17 cellular contexts compared by ENCODE assay signal in the genomic region with DNA sequence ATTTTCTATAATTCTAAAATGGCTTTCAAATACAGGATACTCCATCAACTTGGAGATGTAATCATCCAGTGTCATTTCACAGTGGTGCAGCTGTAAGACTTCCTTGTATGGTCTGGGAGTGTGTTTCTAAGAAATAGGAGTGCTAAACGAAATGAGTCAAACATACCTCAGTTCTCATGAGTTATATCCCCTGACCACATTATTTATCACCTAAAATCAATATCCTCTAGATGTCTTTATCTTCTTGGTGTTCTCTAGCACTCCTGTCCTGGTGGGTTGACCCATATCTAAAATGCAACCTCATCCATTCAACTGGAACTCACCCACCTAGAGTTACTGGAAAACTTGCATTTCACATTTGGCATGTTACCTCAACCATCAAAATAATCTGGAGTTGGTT. TPM values are rescaled to one million over a fixed set of nuclear protein-coding genes. Genes with fewer than 3 reads are reported as not detected.
DNase-seq lines count a peak whose midpoint lies in the region; ATAC-seq, FAIRE-seq and TF ChIP-seq lines count a peak whose summit lies in the region.
"Had no signal": no experiment of that assay in that cellular context is flagged by ENCODE, and none has a peak within 500 bp of the region (broad histone marks: within the 10 kb centered on the region; RNA-seq: fewer than 3 reads in every experiment).

No MANE protein-coding gene starts in this region.

- CTCF ChIA-PET in activated naive CD4-positive, alpha-beta T cell treated with anti-CD3 and anti-CD28 coated beads, Interleukin-2, amount 10 ng/mL, durations not matched to agents 7 days and 5 days (lab: Charles Lee) = interaction anchor here (0.7 to 1.1 kb wide), 4 partner anchors 29 to 623 kb away, joined by 3 read pairs; no protein-coding TSS in a partner anchor

- H3K4me3 Mint-ChIP-seq in activated naive CD4-positive, alpha-beta T cell treated with anti-CD3 and anti-CD28 coated beads, Interleukin-2, amount 10 ng/mL, durations not matched to agents 7 days and 5 days = no peak overlapping the region
- no peak overlapping the region for H3K4me3 Mint-ChIP-seq in osteocyte (ENCODE audit: unreplicated experiment)
- H3K4me3 Mint-ChIP-seq: activated B cell treated with CpG ODN at 0.5 μM for 24 hours; activated T-cell treated with anti-CD3 and anti-CD28 coated beads, Interleukin-2, amount 50 U/mL, for 24 hours; naive thymus-derived CD8-positive, alpha-beta T cell had no signal

- H3K27ac Mint-ChIP-seq in activated naive CD4-positive, alpha-beta T cell treated with anti-CD3 and anti-CD28 coated beads, Interleukin-2, amount 10 ng/mL, durations not matched to agents 7 days and 5 days = peak overlapping the region; percentile 33
- no peak overlapping the region for H3K27ac Mint-ChIP-seq in osteocyte (ENCODE audit: unreplicated experiment)
- H3K27ac Mint-ChIP-seq: activated B cell treated with CpG ODN at 0.5 μM for 24 hours; activated T-cell treated with anti-CD3 and anti-CD28 coated beads, Interleukin-2, amount 50 U/mL, for 24 hours had no signal

- no peak for TF ChIP-seq CTCF in fibroblast of mammary gland (conservative IDR thresholded peaks at IDR 0.05; ENCODE audit: control insufficient read depth, insufficient read depth, low read depth, low read length)
- no peak for TF ChIP-seq CTCF in osteocyte (IDR thresholded peaks at IDR 0.05)

- H3K36me3 Mint-ChIP-seq in activated naive CD4-positive, alpha-beta T cell treated with anti-CD3 and anti-CD28 coated beads, Interleukin-2, amount 10 ng/mL, durations not matched to agents 7 days and 5 days = no peaks in the 10 kb centered on the region
- H3K36me3 Mint-ChIP-seq in osteocyte (ENCODE audit: unreplicated experiment) = peaks cover 2% of the 10 kb centered on the region
- H3K36me3 Mint-ChIP-seq: naive thymus-derived CD8-positive, alpha-beta T cell had no signal

- H3K27me3 Mint-ChIP-seq in activated naive CD4-positive, alpha-beta T cell treated with anti-CD3 and anti-CD28 coated beads, Interleukin-2, amount 10 ng/mL, durations not matched to agents 7 days and 5 days = peaks cover 20% of the 10 kb centered on the region
- no peaks in the 10 kb centered on the region for H3K27me3 Mint-ChIP-seq in osteocyte (ENCODE audit: unreplicated experiment)
- H3K27me3 Mint-ChIP-seq: activated B cell treated with CpG ODN at 0.5 μM for 24 hours had no signal

- ATAC-seq in SK-N-SH treated with all-trans-retinoic acid at 6 μM for 48 hours = peak; percentile 10; the same call in 2 of the 3 replicates
- ATAC-seq: lower lobe of right lung; naive thymus-derived CD8-positive, alpha-beta T cell had no signal

- peak; percentile 42 for FAIRE-seq in urothelium cell line (lab: Jason Lieb, UNC)

- peaks cover 9% of the 10 kb centered on the region for H3K4me1 Mint-ChIP-seq in activated naive CD4-positive, alpha-beta T cell treated with anti-CD3 and anti-CD28 coated beads, Interleukin-2, amount 10 ng/mL, durations not matched to agents 7 days and 5 days
- peaks cover 37% of the 10 kb centered on the region for H3K4me1 Mint-ChIP-seq in osteocyte (ENCODE audit: unreplicated experiment)

- no peak for DNase-seq in activated naive CD4-positive, alpha-beta T cell treated with anti-CD3 and anti-CD28 coated beads, Interleukin-2, amount 10 ng/mL, durations not matched to agents 7 days and 5 days
- no peak for DNase-seq in activated naive CD4-positive, alpha-beta T cell (lab: John Stamatoyannopoulos, UW)
- DNase-seq in fibroblast of mammary gland (ENCODE audit: low read depth) = peak; percentile 67
- no peak for DNase-seq in urothelium cell line (ENCODE audit: low spot score)
- no peak for DNase-seq in NCI-H2029 (lab: John Stamatoyannopoulos, UW)
- DNase-seq in cerebellum (ENCODE audit: low spot score) = no peak
- DNase-seq in osteocyte (ENCODE audit: extremely low spot score, unreplicated experiment) = no peak
- DNase-seq: activated B cell treated with CpG ODN at 0.5 μM for 24 hours; activated T-cell treated with anti-CD3 and anti-CD28 coated beads, Interleukin-2, amount 50 U/mL, for 24 hours; lower lobe of right lung; naive thymus-derived CD8-positive, alpha-beta T cell; NCI-H1930; NCI-H524 treated with DMSO at 0.1 percent for 48 hours; OCI-M1; testis had no signal

- no peak overlapping the region for H3K4me3 ChIP-seq in fibroblast of mammary gland (ENCODE audit: control insufficient read depth, low read depth, low read length)
- H3K4me3 ChIP-seq: lower lobe of right lung, testis had no signal

- H3K9me3 Mint-ChIP-seq in activated naive CD4-positive, alpha-beta T cell treated with anti-CD3 and anti-CD28 coated beads, Interleukin-2, amount 10 ng/mL, durations not matched to agents 7 days and 5 days = no peaks in the 10 kb centered on the region
- H3K9me3 Mint-ChIP-seq in osteocyte (ENCODE audit: unreplicated experiment) = no peaks in the 10 kb centered on the region
- H3K9me3 Mint-ChIP-seq: activated B cell treated with CpG ODN at 0.5 μM for 24 hours; activated T-cell treated with anti-CD3 and anti-CD28 coated beads, Interleukin-2, amount 50 U/mL, for 24 hours; naive thymus-derived CD8-positive, alpha-beta T cell had no signal

TF ChIP-seq in SK-N-SH treated with all-trans-retinoic acid at 6 μM for 48 hours, 23 proteins besides CTCF, POLR2A, EP300 and RAD21:
- TF ChIP-seq ZNF565 (CRISPR knock-in tag; conservative IDR thresholded peaks at IDR 0.05; ENCODE audit: low read depth) (no peak), ZFP3 (CRISPR knock-in tag; IDR thresholded peaks at IDR 0.05) (no peak), SNAI2 (CRISPR knock-in tag; IDR thresholded peaks at IDR 0.05) (no peak), ZNF8 (CRISPR knock-in tag; IDR thresholded peaks at IDR 0.05) (no peak), TCF4 (CRISPR knock-in tag; IDR thresholded peaks at IDR 0.05; ENCODE audit: borderline replicate concordance) (no peak), ESRRG (CRISPR knock-in tag; IDR thresholded peaks at IDR 0.05) (no peak), GLIS3 (CRISPR knock-in tag; IDR thresholded peaks at IDR 0.05) (no peak), TOX (CRISPR knock-in tag; IDR thresholded peaks at IDR 0.05; ENCODE audit: borderline replicate concordance) (no peak), ARNTL (CRISPR knock-in tag; IDR thresholded peaks at IDR 0.05; ENCODE audit: borderline replicate concordance, low read depth) (no peak), OSR1 (CRISPR knock-in tag; IDR thresholded peaks at IDR 0.05) (no peak)
- TF ChIP-seq, protein P1, sequence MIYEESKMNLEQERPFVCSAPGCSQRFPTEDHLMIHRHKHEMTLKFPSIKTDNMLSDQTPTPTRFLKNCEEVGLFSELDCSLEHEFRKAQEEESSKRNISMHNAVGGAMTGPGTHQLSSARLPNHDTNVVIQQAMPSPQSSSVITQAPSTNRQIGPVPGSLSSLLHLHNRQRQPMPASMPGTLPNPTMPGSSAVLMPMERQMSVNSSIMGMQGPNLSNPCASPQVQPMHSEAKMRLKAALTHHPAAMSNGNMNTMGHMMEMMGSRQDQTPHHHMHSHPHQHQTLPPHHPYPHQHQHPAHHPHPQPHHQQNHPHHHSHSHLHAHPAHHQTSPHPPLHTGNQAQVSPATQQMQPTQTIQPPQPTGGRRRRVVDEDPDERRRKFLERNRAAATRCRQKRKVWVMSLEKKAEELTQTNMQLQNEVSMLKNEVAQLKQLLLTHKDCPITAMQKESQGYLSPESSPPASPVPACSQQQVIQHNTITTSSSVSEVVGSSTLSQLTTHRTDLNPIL (CRISPR knock-in tag; IDR thresholded peaks at IDR 0.05; ENCODE audit: low read depth) = no peak
- TF ChIP-seq, protein P2, sequence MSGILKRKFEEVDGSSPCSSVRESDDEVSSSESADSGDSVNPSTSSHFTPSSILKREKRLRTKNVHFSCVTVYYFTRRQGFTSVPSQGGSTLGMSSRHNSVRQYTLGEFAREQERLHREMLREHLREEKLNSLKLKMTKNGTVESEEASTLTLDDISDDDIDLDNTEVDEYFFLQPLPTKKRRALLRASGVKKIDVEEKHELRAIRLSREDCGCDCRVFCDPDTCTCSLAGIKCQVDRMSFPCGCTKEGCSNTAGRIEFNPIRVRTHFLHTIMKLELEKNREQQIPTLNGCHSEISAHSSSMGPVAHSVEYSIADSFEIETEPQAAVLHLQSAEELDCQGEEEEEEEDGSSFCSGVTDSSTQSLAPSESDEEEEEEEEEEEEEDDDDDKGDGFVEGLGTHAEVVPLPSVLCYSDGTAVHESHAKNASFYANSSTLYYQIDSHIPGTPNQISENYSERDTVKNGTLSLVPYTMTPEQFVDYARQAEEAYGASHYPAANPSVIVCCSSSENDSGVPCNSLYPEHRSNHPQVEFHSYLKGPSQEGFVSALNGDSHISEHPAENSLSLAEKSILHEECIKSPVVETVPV (CRISPR knock-in tag; IDR thresholded peaks at IDR 0.05) = no peak
TF ChIP-seq in SK-N-SH treated with all-trans-retinoic acid at 6 μM for 48 hours: peak in this region for 0.

RNA-seq across cellular contexts. Expression of a gene that starts 33.2 kb away (rescaled TPM):
- total RNA-seq in cerebellum (0.27 TPM), osteocyte (1.2 and 1.3 TPM in 2 replicates)
- total RNA-seq: activated B cell treated with CpG ODN at 0.5 μM for 24 hours, fibroblast of villous mesenchyme had no signal
